ENCODE assay signal across 6 cellular contexts in the genomic region with DNA sequence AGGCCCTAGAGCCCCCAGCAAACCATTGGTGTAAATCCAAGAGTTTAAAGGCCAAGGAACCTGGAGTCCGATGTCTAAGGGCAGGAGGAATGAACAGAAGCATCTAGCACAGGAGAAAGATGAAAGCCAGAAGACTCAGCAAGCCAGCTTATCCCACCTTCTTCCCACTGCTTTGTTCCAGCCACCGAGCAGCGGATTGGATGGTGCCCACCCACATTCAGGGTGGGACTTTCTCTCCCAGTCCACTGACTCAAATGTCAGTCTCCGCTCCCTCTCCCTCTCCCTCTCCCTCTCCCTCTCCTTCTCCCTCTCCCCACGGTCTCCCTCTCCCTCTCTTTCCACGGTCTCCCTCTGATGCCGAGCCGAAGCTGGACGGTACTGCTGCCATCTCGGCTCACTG. TPM values are rescaled to one million over a fixed set of nuclear protein-coding genes. Genes with fewer than 3 reads are reported as not detected.
"Had no signal": no experiment of that assay in that cellular context is flagged by ENCODE, and none has a peak within 500 bp of the region (broad histone marks: within the 10 kb centered on the region; RNA-seq: fewer than 3 reads in every experiment).

No MANE protein-coding gene starts in this region.

RNA-seq across cellular contexts. Expression of a gene that starts 29.0 kb away (rescaled TPM):
- total RNA-seq: HepG2, HT-29, IMR-90 had no signal
- polyA plus RNA-seq: HepG2, IgD-negative memory B cell, IMR-90, K562 had no signal

RNA-seq across cellular contexts. Expression of a gene that starts 49.8 kb away (rescaled TPM):
- total RNA-seq: HepG2, HT1080, IMR-90, K562 had no signal
- polyA plus RNA-seq: IMR-90, K562 had no signal

RNA-seq across cellular contexts. Expression of a gene that starts 54.5 kb away (rescaled TPM):
- total RNA-seq: HepG2, HT-29, HT1080, IMR-90 had no signal
- polyA plus RNA-seq: HepG2, IgD-negative memory B cell, IMR-90 had no signal
